Comparison of ENCODE assay signal across 9 cellular contexts in genomic region chrX:130084651-130085237, GRCh38. TPM values are rescaled to one million over a fixed set of nuclear protein-coding genes. Genes with fewer than 3 reads are reported as not detected.
A peak's percentile ranks its signal among the peaks of the same experiment; 100 is the strongest.
DNase-seq lines count a peak whose midpoint lies in the region; ATAC-seq, FAIRE-seq and TF ChIP-seq lines count a peak whose summit lies in the region.
"Had no signal": no experiment of that assay in that cellular context is flagged by ENCODE, and none has a peak within 500 bp of the region (broad histone marks: within the 10 kb centered on the region; RNA-seq: fewer than 3 reads in every experiment).

No MANE protein-coding gene starts in this region.

- POLR2A ChIA-PET in endothelial cell of umbilical vein (lab: Charles Lee) = interaction anchor here (1.0 to 1.5 kb wide), 2 partner anchors 21 to 25 kb away, joined by 3 to 5 read pairs; no protein-coding TSS in a partner anchor

- H3K4me2 ChIP-seq in endothelial cell of umbilical vein (ENCODE audit: insufficient read depth, low read length) = peak overlapping the region; percentile 34

- H3K27ac ChIP-seq in endothelial cell of umbilical vein (ENCODE audit: insufficient read depth, low read depth, low read length) = peak overlapping the region; percentile 94
- no peak overlapping the region for H3K27ac ChIP-seq in foreskin keratinocyte

- peaks cover 43% of the 10 kb centered on the region for H3K79me2 ChIP-seq in endothelial cell of umbilical vein (ENCODE audit: control insufficient read depth, insufficient read depth, low read length)

- no peaks in the 10 kb centered on the region for H3K9me3 ChIP-seq in endothelial cell of umbilical vein (replicated peaks; ENCODE audit: control insufficient read depth, insufficient read depth, low read length)
- H3K9me3 ChIP-seq: ascending aorta had no signal

- H4K20me1 ChIP-seq in endothelial cell of umbilical vein (replicated peaks; ENCODE audit: control insufficient read depth, extremely low read depth, insufficient read depth, low read length) = no peaks in the 10 kb centered on the region

- H3K9me1 ChIP-seq in endothelial cell of umbilical vein (replicated peaks; ENCODE audit: control insufficient read depth, extremely low read depth, insufficient read depth, low read length) = no peaks in the 10 kb centered on the region

- in situ Hi-C loops in KBM-7 (cut with MboI; ENCODE audit: low pct_unique_long_range_greater_than_20kb, low sequenced_read_pairs) = loop anchor here (5.0 to 10.0 kb wide), 2 partner anchors 33 to 100 kb away; no protein-coding TSS in a partner anchor

- H3K4me3 ChIP-seq in GM12865 (ENCODE audit: low read depth, low read length) (peak overlapping the region; percentile 64), endothelial cell of umbilical vein (replicated peaks in 1 of 3; ENCODE audit: insufficient read depth in 1 of 3, low read depth in 1 of 3, low read length in 3 of 3) (no peak overlapping the region)
- H3K4me3 ChIP-seq: ascending aorta had no signal

- H3K27me3 ChIP-seq in endothelial cell of umbilical vein (ENCODE audit: control insufficient read depth in 2 of 2, insufficient read depth in 2 of 2, low read length in 2 of 2) (no peaks in the 10 kb centered on the region), foreskin keratinocyte (no peaks in the 10 kb centered on the region)
- H3K27me3 ChIP-seq: ascending aorta had no signal

- no peak for FAIRE-seq in endothelial cell of umbilical vein (lab: Jason Lieb, UNC)

- H3K9ac ChIP-seq in endothelial cell of umbilical vein (replicated peaks; ENCODE audit: extremely low read depth, insufficient read depth, low read length) = peak overlapping the region; percentile 50

- no peak overlapping the region for H2AFZ ChIP-seq in endothelial cell of umbilical vein (ENCODE audit: low read depth, low read length)

- DNase-seq in GM12865 (ENCODE audit: low read depth) (peak; percentile 90), KBM-7 (peak; percentile 52), endothelial cell of umbilical vein (ENCODE audit: low read depth, low spot score) (no peak), NCI-H748 treated with DMSO at 0.1 percent for 48 hours (lab: John Stamatoyannopoulos, UW) (no peak), ureter (ENCODE audit: low spot score) (no peak), foreskin keratinocyte (no peak)

- CTCF ChIA-PET in endothelial cell of umbilical vein (lab: Charles Lee) = interaction anchor here (1.3 to 2.5 kb wide), 4 partner anchors 11 to 46 kb away, joined by 3 to 24 read pairs (median 5); no protein-coding TSS in a partner anchor

- ATAC-seq in GM21381 (IDR thresholded peaks at IDR 0.05; ENCODE audit: unreplicated experiment) (peak; percentile 35), GM19467 (IDR thresholded peaks at IDR 0.05; ENCODE audit: unreplicated experiment) (no peak), foreskin keratinocyte (no peak)

- peaks cover 42% of the 10 kb centered on the region for H3K4me1 ChIP-seq in endothelial cell of umbilical vein (ENCODE audit: control insufficient read depth, extremely low read depth, insufficient read depth, low read length)
- no peaks in the 10 kb centered on the region for H3K4me1 ChIP-seq in foreskin keratinocyte

- no TSS peak for BruUV-seq in endothelial cell of umbilical vein (replicated peaks; lab: Mats Ljungman, UMichigan)

- peaks cover 0 to 3% of the 10 kb centered on the region in 2 experiments for H3K36me3 ChIP-seq in endothelial cell of umbilical vein (ENCODE audit: control insufficient read depth in 2 of 2, extremely low read depth in 1 of 2, insufficient read depth in 2 of 2, low read length in 2 of 2)
- H3K36me3 ChIP-seq: ascending aorta had no signal

- intact Hi-C loops in endothelial cell of umbilical vein (cut with micrococcal nuclease) = loop anchor here (1.0 to 2.0 kb wide), 3 partner anchors 13 to 82 kb away; no protein-coding TSS in a partner anchor

- no peak for TF ChIP-seq POLR2A in endothelial cell of umbilical vein (IDR thresholded peaks at IDR 0.05; ENCODE audit: low read depth, low read length)

- dilution Hi-C loops in endothelial cell of umbilical vein (cut with MboI; ENCODE audit: extremely low pct_ligation_motif_present, low sequenced_read_pairs) = no loop called here

- no peak for TF ChIP-seq CTCF in GM12865 (IDR thresholded peaks at IDR 0.05; ENCODE audit: insufficient read depth, low read depth, low read length, missing control alignments)
- TF ChIP-seq CTCF in endothelial cell of umbilical vein (IDR thresholded peaks at IDR 0.05; ENCODE audit: extremely low read depth in 1 of 2, insufficient read depth in 1 of 2, low read depth in 1 of 2, low read length in 2 of 2) = no peak
- no peak for TF ChIP-seq CTCF in foreskin keratinocyte (conservative IDR thresholded peaks at IDR 0.05)

TF ChIP-seq in endothelial cell of umbilical vein, 7 proteins besides CTCF, POLR2A, EP300 and RAD21:
- no peak for TF ChIP-seq FOS (IDR thresholded peaks at IDR 0.05; ENCODE audit: borderline replicate concordance, insufficient read depth, low read length)
- no peak for TF ChIP-seq GATA2 (IDR thresholded peaks at IDR 0.05; ENCODE audit: insufficient read depth, insufficient read length, low read depth, low read length)
- no peak for TF ChIP-seq JUN (IDR thresholded peaks at IDR 0.05; ENCODE audit: borderline replicate concordance, insufficient read depth, insufficient read length, low read depth)
- TF ChIP-seq EZH2 (IDR thresholded peaks at IDR 0.05; ENCODE audit: borderline replicate concordance, low read depth, low read length, severe bottlenecking) = no peak
- TF ChIP-seq MYC (IDR thresholded peaks at IDR 0.05; ENCODE audit: low read depth, low read length) = no peak
- no peak for TF ChIP-seq POLR2AphosphoS5 (IDR thresholded peaks at IDR 0.05; ENCODE audit: insufficient read depth, low read depth, low read length)
- no peak for TF ChIP-seq MAX (IDR thresholded peaks at IDR 0.05; ENCODE audit: insufficient read depth, insufficient read length)

RNA-seq across cellular contexts. Expression of gene ELF4, which starts 25.6 kb away (rescaled TPM):
- total RNA-seq in endothelial cell of umbilical vein (32.9 and 33.4 TPM in 2 replicates), ureter (28.7 TPM), foreskin keratinocyte (26.5 and 27.8 TPM in 2 replicates)
- polyA plus RNA-seq in endothelial cell of umbilical vein (31.6 and 31.9 TPM in 2 replicates), foreskin keratinocyte (13.9 and 15.9 TPM in 2 replicates)
- 28.5 and 29.1 TPM in 2 replicates for polyA plus RNA-seq in endothelial cell of umbilical vein (2011; cell fraction: cytosol; rRNA removed)
- 26.4 and 28.7 TPM in 2 replicates for polyA plus RNA-seq in endothelial cell of umbilical vein (2011; cell fraction: nucleus; rRNA removed)
- 30.7 and 30.8 TPM in 2 replicates for polyA plus RNA-seq in endothelial cell of umbilical vein (2012)
- polyA minus RNA-seq in endothelial cell of umbilical vein = 58.5 and 62.5 TPM in 2 replicates
- polyA minus RNA-seq in endothelial cell of umbilical vein (2011; cell fraction: cytosol; rRNA and poly(A)+ RNA removed) = 26.4 TPM
- polyA minus RNA-seq in endothelial cell of umbilical vein (2011; cell fraction: nucleus; rRNA and poly(A)+ RNA removed) = 12.4 and 14.0 TPM in 2 replicates

Comparison
In these comparisons a context has a peak if more than half of its experiments do, and no peak if none do; other contexts are left out.
1. DNase-seq: peak in GM12865 (single experiment) and KBM-7 (single experiment); none in endothelial cell of umbilical vein (single experiment), NCI-H748 treated with DMSO at 0.1 percent for 48 hours (single experiment), ureter (single experiment) and foreskin keratinocyte (0 of 2).